In genomic region chr19:17489392-17490030, GRCh38 we compare ENCODE assay signal across 14 cellular contexts. TPM values are rescaled to one million over a fixed set of nuclear protein-coding genes. Genes with fewer than 3 reads are reported as not detected.
DNase-seq lines count a peak whose midpoint lies in the region; ATAC-seq and TF ChIP-seq lines count a peak whose summit lies in the region.
"Had no signal": no experiment of that assay in that cellular context is flagged by ENCODE, and none has a peak within 500 bp of the region (broad histone marks: within the 10 kb centered on the region; RNA-seq: fewer than 3 reads in every experiment).

No MANE protein-coding gene starts in this region.

- H3K9me3 Mint-ChIP-seq in activated CD8-positive, alpha-beta memory T cell treated with anti-CD3 and anti-CD28 coated beads, Interleukin-2, amount 10 ng/mL, durations not matched to agents 7 days and 5 days (ENCODE audit: low read depth): no peaks in the 10 kb centered on the region
- H3K9me3 Mint-ChIP-seq in T-cell: no peaks in the 10 kb centered on the region
- H3K9me3 Mint-ChIP-seq: IgD-negative memory B cell had no signal

- TF ChIP-seq CTCF in esophagus squamous epithelium (IDR thresholded peaks at IDR 0.05): no peak
- no peak for TF ChIP-seq CTCF in gastrocnemius medialis (IDR thresholded peaks at IDR 0.05 in 4 of 5, conservative IDR thresholded peaks at IDR 0.05 in 1 of 5)

- H3K36me3 Mint-ChIP-seq in activated CD8-positive, alpha-beta memory T cell treated with anti-CD3 and anti-CD28 coated beads, Interleukin-2, amount 10 ng/mL, durations not matched to agents 7 days and 5 days: no peaks in the 10 kb centered on the region
- no peaks in the 10 kb centered on the region for H3K36me3 Mint-ChIP-seq in T-cell
- H3K36me3 Mint-ChIP-seq: IgD-negative memory B cell had no signal

- no peaks in the 10 kb centered on the region for H3K27me3 Mint-ChIP-seq in activated CD8-positive, alpha-beta memory T cell treated with anti-CD3 and anti-CD28 coated beads, Interleukin-2, amount 10 ng/mL, durations not matched to agents 7 days and 5 days
- no peaks in the 10 kb centered on the region for H3K27me3 Mint-ChIP-seq in T-cell
- H3K27me3 Mint-ChIP-seq: IgD-negative memory B cell had no signal

- CTCF ChIA-PET in activated CD8-positive, alpha-beta memory T cell treated with anti-CD3 and anti-CD28 coated beads, Interleukin-2, amount 10 ng/mL, durations not matched to agents 7 days and 5 days (lab: Charles Lee): interaction anchor here (0.9 to 1.1 kb wide), 4 partner anchors 16 to 34 kb away, joined by 3 to 5 read pairs (median 4); no protein-coding TSS in a partner anchor
- CTCF ChIA-PET in T-cell (lab: Charles Lee): no interaction called here

- in situ Hi-C loops in gastrocnemius medialis (cut with MboI; ENCODE audit: low sequenced_read_pairs in 4 of 4): no loop called here

- peaks cover 0 to 22% (median 0%) of the 10 kb centered on the region in 3 donors for H3K36me3 ChIP-seq in esophagus squamous epithelium
- H3K36me3 ChIP-seq in gastrocnemius medialis: peaks cover 0 to 19% of the 10 kb centered on the region in 2 donors
- H3K36me3 ChIP-seq: SJSA1 had no signal

- H3K4me3 ChIP-seq in esophagus squamous epithelium (no peak overlapping the region), gastrocnemius medialis (no peak overlapping the region)
- H3K4me3 ChIP-seq: GM12878, SJSA1 had no signal

- H3K9me3 ChIP-seq in esophagus squamous epithelium: no peaks in the 10 kb centered on the region
- no peaks in the 10 kb centered on the region for H3K9me3 ChIP-seq in gastrocnemius medialis
- H3K9me3 ChIP-seq: SJSA1 had no signal

- intact Hi-C loops in esophagus squamous epithelium (cut with DNase I): no loop called here
- intact Hi-C loops in gastrocnemius medialis (cut with DNase I; ENCODE audit: low total_unique reads): no loop called here

- H3K27me3 ChIP-seq in esophagus squamous epithelium (no peaks in the 10 kb centered on the region), gastrocnemius medialis (no peaks in the 10 kb centered on the region)
- H3K27me3 ChIP-seq: SJSA1 had no signal

- H3K27ac ChIP-seq in esophagus squamous epithelium (peak overlapping the region in 3 of 4 donors; percentile 23 to 45 (median 44)), gastrocnemius medialis (peak overlapping the region in 3 of 4 donors; percentile 3 to 55 (median 35))
- H3K27ac ChIP-seq: SJSA1 had no signal

- peak overlapping the region; percentile 22 for H3K27ac Mint-ChIP-seq in activated CD8-positive, alpha-beta memory T cell treated with anti-CD3 and anti-CD28 coated beads, Interleukin-2, amount 10 ng/mL, durations not matched to agents 7 days and 5 days
- peak overlapping the region; percentile 77 to 92 for H3K27ac Mint-ChIP-seq in T-cell

- WGBS in esophagus squamous epithelium, 2 donors: 74 to 87% methylated on average over 7 to 8 of the region's 9 CpGs

- no peak for DNase-seq in activated CD8-positive, alpha-beta memory T cell treated with anti-CD3 and anti-CD28 coated beads, Interleukin-2, amount 10 ng/mL, durations not matched to agents 7 days and 5 days
- no peak for DNase-seq in activated CD8-positive, alpha-beta memory T cell treated with anti-CD3 and anti-CD28 coated beads for 24 hours
- DNase-seq in T-cell (no peak), esophagus squamous epithelium (lab: John Stamatoyannopoulos, UW) (no peak), gastrocnemius medialis (no peak)
- DNase-seq in activated CD4-positive, CD25-positive, alpha-beta regulatory T cell treated with anti-CD3 and anti-CD28 coated beads, Interleukin-2, amount 50 U/mL, for 72 hours: no peak
- DNase-seq: NCI-H1436 treated with DMSO at 0.1 percent for 48 hours had no signal

- no peak for TF ChIP-seq POLR2A in esophagus squamous epithelium (IDR thresholded peaks at IDR 0.05)
- TF ChIP-seq POLR2A in gastrocnemius medialis (IDR thresholded peaks at IDR 0.05): no peak

- ATAC-seq in activated CD8-positive, alpha-beta memory T cell treated with anti-CD3 and anti-CD28 coated beads, Interleukin-2, amount 10 ng/mL, durations not matched to agents 7 days and 5 days: no peak
- no peak for ATAC-seq in T-cell (replicated peaks in 1 of 4)
- no peak for ATAC-seq in gastrocnemius medialis
- no peak for ATAC-seq in HG02759 (IDR thresholded peaks at IDR 0.05; ENCODE audit: unreplicated experiment)
- ATAC-seq in HG03095 (IDR thresholded peaks at IDR 0.05; ENCODE audit: unreplicated experiment): no peak

- POLR2A ChIA-PET in T-cell (lab: Charles Lee): no interaction called here

- peaks cover 33% of the 10 kb centered on the region for H3K4me1 Mint-ChIP-seq in activated CD8-positive, alpha-beta memory T cell treated with anti-CD3 and anti-CD28 coated beads, Interleukin-2, amount 10 ng/mL, durations not matched to agents 7 days and 5 days
- peaks cover 34 to 43% (median 42%) of the 10 kb centered on the region in 3 donors for H3K4me1 Mint-ChIP-seq in T-cell

- no peak overlapping the region for H3K4me3 Mint-ChIP-seq in activated CD8-positive, alpha-beta memory T cell treated with anti-CD3 and anti-CD28 coated beads, Interleukin-2, amount 10 ng/mL, durations not matched to agents 7 days and 5 days
- H3K4me3 Mint-ChIP-seq in T-cell: peak overlapping the region in 2 of 3 donors; percentile 9 to 63

- H3K4me1 ChIP-seq in esophagus squamous epithelium: peaks cover 0 to 26% (median 12%) of the 10 kb centered on the region in 3 donors
- no peaks in the 10 kb centered on the region for H3K4me1 ChIP-seq in gastrocnemius medialis
- H3K4me1 ChIP-seq: SJSA1 had no signal

RNA-seq across cellular contexts. Expression of gene SLC27A1, which starts 19.2 kb away (rescaled TPM):
- 1 to 10 TPM; 1.5 to 2.1 TPM for total RNA-seq in activated CD8-positive, alpha-beta memory T cell treated with anti-CD3 and anti-CD28 coated beads, Interleukin-2, amount 10 ng/mL, durations not matched to agents 7 days and 5 days
- total RNA-seq in T-cell (10 to 100 TPM in 3 of 5 donors, 1 to 10 TPM in 2; 5.9 to 13.3 (median 10.5) TPM), esophagus squamous epithelium (10 to 100 TPM in 1 of 4 donors, 1 to 10 TPM in 3; 4.1 to 19.5 (median 8.7) TPM), gastrocnemius medialis (10 to 100 TPM; 20.7 to 53.8 (median 43.7) TPM)

RNA-seq across cellular contexts. Expression of gene PGLS, which starts 21.9 kb away (rescaled TPM):
- total RNA-seq in activated CD8-positive, alpha-beta memory T cell treated with anti-CD3 and anti-CD28 coated beads, Interleukin-2, amount 10 ng/mL, durations not matched to agents 7 days and 5 days: 10 to 100 TPM; 59.3 to 65.4 TPM
- total RNA-seq in T-cell (100 to 1,000 TPM in 1 of 5 donors, 10 to 100 TPM in 4; 46.2 to 103 (median 77.5) TPM), esophagus squamous epithelium (100 to 1,000 TPM in 1 of 4 donors, 10 to 100 TPM in 3; 84.5 to 104 (median 92.5) TPM), gastrocnemius medialis (10 to 100 TPM; 22.1 to 25.1 (median 23.4) TPM)

RNA-seq across cellular contexts. Expression of gene NXNL1, which starts 28.8 kb away (rescaled TPM):
- not detected for total RNA-seq in activated CD8-positive, alpha-beta memory T cell treated with anti-CD3 and anti-CD28 coated beads, Interleukin-2, amount 10 ng/mL, durations not matched to agents 7 days and 5 days
- total RNA-seq in T-cell (not detected), esophagus squamous epithelium (not detected), gastrocnemius medialis (not detected)
- total RNA-seq: cerebellum, GM12878, kidney epithelial cell, SJSA1 had no signal

RNA-seq across cellular contexts. Expression of gene TMEM221, which starts 41.0 kb away (rescaled TPM):
- total RNA-seq in activated CD8-positive, alpha-beta memory T cell treated with anti-CD3 and anti-CD28 coated beads, Interleukin-2, amount 10 ng/mL, durations not matched to agents 7 days and 5 days: not detected
- total RNA-seq in T-cell (not detected), esophagus squamous epithelium (under 1 TPM in 2 of 4 donors, not detected in 2; 0.19 to 0.26 TPM), gastrocnemius medialis (not detected)
- total RNA-seq: GM12878, SJSA1 had no signal
